Comparison of ENCODE assay signal across 1 cellular context in genomic region chr1:198607714-198608113, GRCh38.
TF ChIP-seq lines count a peak whose summit lies in the region.

No MANE protein-coding gene starts in this region.

TF ChIP-seq in SK-N-SH treated with all-trans-retinoic acid at 6 μM for 48 hours, 23 proteins besides CTCF, POLR2A, EP300 and RAD21 (continued from another document):
- TF ChIP-seq TCF4 (CRISPR knock-in tag; IDR thresholded peaks at IDR 0.05; ENCODE audit: borderline replicate concordance) = no peak
